In genomic region chrX:12971282-12972003, GRCh38 we compare ENCODE assay signal across 8 cellular contexts. TPM values are rescaled to one million over a fixed set of nuclear protein-coding genes. Genes with fewer than 3 reads are reported as not detected.
A peak's percentile ranks its signal among the peaks of the same experiment; 100 is the strongest.
DNase-seq lines count a peak whose midpoint lies in the region; ATAC-seq and TF ChIP-seq lines count a peak whose summit lies in the region.

No MANE protein-coding gene starts in this region.

- TF ChIP-seq CTCF in GM10248 (IDR thresholded peaks at IDR 0.05; ENCODE audit: control extremely low read depth, extremely low read depth, low read depth, missing control alignments): no peak
- TF ChIP-seq CTCF in Panc1 (IDR thresholded peaks at IDR 0.05): no peak
- no peak for TF ChIP-seq CTCF in endodermal cell (conservative IDR thresholded peaks at IDR 0.05)

- no peak overlapping the region for H3K4me3 Mint-ChIP-seq in endodermal cell

- H3K9me3 ChIP-seq in Panc1 (ENCODE audit: control insufficient read depth, insufficient read depth, low read depth, low read length) (no peaks in the 10 kb centered on the region), endodermal cell (ENCODE audit: control insufficient read depth, low read length) (no peaks in the 10 kb centered on the region), trophoblast cell (ENCODE audit: insufficient read depth, low read depth, low read length) (no peaks in the 10 kb centered on the region)

- H4K91ac ChIP-seq in trophoblast cell (ENCODE audit: low read depth, low read length): no peak overlapping the region

- no peaks in the 10 kb centered on the region for H3K27me3 Mint-ChIP-seq in endodermal cell (ENCODE audit: insufficient read depth)

- H3K27me3 ChIP-seq in Panc1 (ENCODE audit: control insufficient read depth, insufficient read depth, low read length) (no peaks in the 10 kb centered on the region), endodermal cell (ENCODE audit: control insufficient read depth, insufficient read depth, low read length, poor library complexity, severe bottlenecking) (no peaks in the 10 kb centered on the region), trophoblast cell (ENCODE audit: insufficient read depth, low read length) (no peaks in the 10 kb centered on the region)

- H2BK120ac ChIP-seq in trophoblast cell (ENCODE audit: insufficient read depth, low read length, poor library complexity): peak overlapping the region; percentile 43

- intact Hi-C loops in Panc1 (cut with micrococcal nuclease; ENCODE audit: unreplicated experiment): loop anchor here (10.0 kb wide), 2 partner anchors 103 to 513 kb away; no protein-coding TSS in a partner anchor

- H2BK12ac ChIP-seq in trophoblast cell (ENCODE audit: low read length): no peak overlapping the region

- POLR2A ChIA-PET in GM10248 (lab: Yijun Ruan, JAX): no interaction called here
- POLR2A ChIA-PET in Panc1 (lab: Charles Lee): no interaction called here

- no peak overlapping the region for H3K14ac ChIP-seq in trophoblast cell (ENCODE audit: low read length)

- H3K36me3 ChIP-seq in Panc1 (ENCODE audit: control insufficient read depth, insufficient read depth, low read length) (no peaks in the 10 kb centered on the region; the same call in 1 of the 2 replicates), endodermal cell (ENCODE audit: control insufficient read depth, insufficient read depth, low read length) (peaks cover 6% of the 10 kb centered on the region), trophoblast cell (ENCODE audit: control insufficient read depth in 1 of 2, insufficient read depth in 2 of 2, low read length in 2 of 2) (no peaks in the 10 kb centered on the region)

- H3K18ac ChIP-seq in trophoblast cell (ENCODE audit: low read length): no peak overlapping the region

- no peak overlapping the region for H2AFZ ChIP-seq in trophoblast cell (ENCODE audit: insufficient read depth, low read length, poor library complexity)

- no peak overlapping the region for H3K4ac ChIP-seq in trophoblast cell (ENCODE audit: low read depth, low read length)

- peak; percentile 43; the same call in 1 of the 2 replicates for ATAC-seq in Panc1
- ATAC-seq in GM18517 (IDR thresholded peaks at IDR 0.05; ENCODE audit: unreplicated experiment): no peak
- no peak for ATAC-seq in GM18861 (IDR thresholded peaks at IDR 0.05; ENCODE audit: unreplicated experiment)

- peaks cover 14% of the 10 kb centered on the region for H3K79me2 ChIP-seq in trophoblast cell (ENCODE audit: control insufficient read depth, insufficient read depth, low read length, poor library complexity)

- peaks cover 16% of the 10 kb centered on the region for H3K79me1 ChIP-seq in trophoblast cell (ENCODE audit: low read length)

- H4K8ac ChIP-seq in trophoblast cell (ENCODE audit: low read depth, low read length): no peak overlapping the region

- CTCF ChIA-PET in GM10248 (lab: Yijun Ruan, JAX) (interaction anchor here (1.1 to 3.3 kb wide), 5 partner anchors 16 to 83 kb away, joined by 3 to 11 read pairs (median 8); no protein-coding TSS in a partner anchor), Panc1 (lab: Charles Lee) (interaction anchor here (0.7 kb wide), 2 partner anchors 29 to 1514 kb away, joined by 3 to 7 read pairs; no protein-coding TSS in a partner anchor)

- H3K9me3 Mint-ChIP-seq in endodermal cell: peaks cover 75% of the 10 kb centered on the region

- no TSS peak for BruUV-seq in Panc1 (replicated peaks; lab: Mats Ljungman, UMichigan)

- H3K4me3 ChIP-seq in Panc1 (ENCODE audit: low read depth in 2 of 2, low read length in 2 of 2): peak overlapping the region in 1 of 2 experiments; percentile 23; a peak in 3 of 4 replicates
- no peak overlapping the region for H3K4me3 ChIP-seq in endodermal cell (ENCODE audit: low read length)
- no peak overlapping the region for H3K4me3 ChIP-seq in trophoblast cell (ENCODE audit: low read depth, low read length)

- in situ Hi-C loops in Panc1 (cut with HindIII; ENCODE audit: low pct_unique_long_range_greater_than_20kb, low sequenced_read_pairs): no loop called here

- no peak overlapping the region for H2BK5ac ChIP-seq in trophoblast cell (ENCODE audit: low read depth, low read length, poor library complexity)

- H2AK5ac ChIP-seq in trophoblast cell (ENCODE audit: low read length): no peak overlapping the region

- 88 to 100% methylated on average over 2 to 12 of the region's 12 CpGs for WGBS in endodermal cell (ENCODE audit: insufficient coverage in 1 of 2, insufficient read length in 1 of 2), 2 experiments
- WGBS in trophoblast cell (ENCODE audit: extremely low coverage, insufficient coverage, insufficient read length): no CpG with 5 or more reads among the region's 12 CpGs

- peaks cover 13% of the 10 kb centered on the region for H3K36me3 Mint-ChIP-seq in endodermal cell (ENCODE audit: low read depth)

- H3K4me2 ChIP-seq in trophoblast cell (ENCODE audit: low read length): no peak overlapping the region

- DNase-seq in GM10248 (ENCODE audit: extremely low spot score) (peak; percentile 14), Panc1 (ENCODE audit: low read depth, low spot score) (no peak), endodermal cell (no peak), trophoblast cell (no peak), NCI-H510A (lab: John Stamatoyannopoulos, UW) (no peak), GM19240 (ENCODE audit: insufficient read length, low spot score) (no peak)

- H3K4me1 ChIP-seq in Panc1 (ENCODE audit: control insufficient read depth, insufficient read depth, low read length) (peaks cover 5% of the 10 kb centered on the region), endodermal cell (ENCODE audit: control insufficient read depth, insufficient read depth, low read length) (no peaks in the 10 kb centered on the region), trophoblast cell (ENCODE audit: control insufficient read depth in 1 of 2, insufficient read depth in 2 of 2, low read length in 2 of 2) (no peaks in the 10 kb centered on the region)

- no peak overlapping the region for H3K9ac ChIP-seq in endodermal cell (ENCODE audit: extremely low read depth, low read length, poor library complexity, severe bottlenecking)
- no peak overlapping the region for H3K9ac ChIP-seq in trophoblast cell (ENCODE audit: low read length)

- peak overlapping the region; percentile 49 for H3K27ac Mint-ChIP-seq in endodermal cell

- H3K27ac ChIP-seq in Panc1 (ENCODE audit: low read length) (peak overlapping the region; percentile 91), endodermal cell (ENCODE audit: low read depth, low read length) (no peak overlapping the region), trophoblast cell (ENCODE audit: low read depth, low read length) (no peak overlapping the region)

- peaks cover 15% of the 10 kb centered on the region for H3K4me1 Mint-ChIP-seq in endodermal cell

- no peak overlapping the region for H3K23ac ChIP-seq in trophoblast cell (ENCODE audit: low read length)

- H4K12ac ChIP-seq in trophoblast cell (ENCODE audit: low read depth, low read length): no peak overlapping the region

RNA-seq across cellular contexts. Expression of gene TMSB4X, which starts 3.5 kb away (rescaled TPM):
- total RNA-seq in Panc1 (2021; ENCODE audit: unreplicated experiment): 2,928 TPM
- 5,442 TPM for polyA plus RNA-seq in Panc1 (2012; ENCODE audit: insufficient read length)
- total RNA-seq in endodermal cell: 1,000 to 10,000 TPM; 1,539 to 2,456 TPM
- 2,887 TPM for polyA plus RNA-seq in endodermal cell (2013, experiment 1 of 2)
- 3,134 TPM for polyA plus RNA-seq in endodermal cell (2013, experiment 2 of 2)
- 2,127 and 2,260 TPM in 2 replicates for polyA plus RNA-seq in trophoblast cell (2013)
